ENCODE assay signal across 27 cellular contexts in genomic region chr5:143198332-143198731, GRCh38.
"Had no signal": no experiment of that assay in that cellular context is flagged by ENCODE, and none has a peak within 500 bp of the region (broad histone marks: within the 10 kb centered on the region; RNA-seq: fewer than 3 reads in every experiment).

No MANE protein-coding gene starts in this region.

- H3K9me3 Mint-ChIP-seq: central memory CD8-positive, alpha-beta T cell had no signal

- H3K9me3 ChIP-seq: Peyer's patch had no signal

- H3K27me3 ChIP-seq: Peyer's patch had no signal

- H3K4me3 Mint-ChIP-seq: activated CD4-positive, alpha-beta memory T cell treated with anti-CD3 and anti-CD28 coated beads for 36 hours; activated CD4-positive, alpha-beta T cell treated with anti-CD3 and anti-CD28 coated beads, Interleukin-2, amount 10 ng/mL, durations not matched to agents 7 days and 5 days; activated naive CD8-positive, alpha-beta T cell treated with anti-CD3 and anti-CD28 coated beads, Interleukin-2, amount 50 U/mL, for 24 hours; activated T-cell treated with anti-CD3 and anti-CD28 coated beads, Interleukin-2, amount 50 U/mL, for 4 hours; brain; central memory CD8-positive, alpha-beta T cell had no signal

- H3K27ac Mint-ChIP-seq: activated CD4-positive, alpha-beta T cell treated with anti-CD3 and anti-CD28 coated beads, Interleukin-2, amount 10 ng/mL, durations not matched to agents 7 days and 5 days; activated naive CD8-positive, alpha-beta T cell treated with anti-CD3 and anti-CD28 coated beads, Interleukin-2, amount 50 U/mL, for 24 hours; brain had no signal

- H3K36me3 ChIP-seq: Peyer's patch had no signal

- H3K27me3 Mint-ChIP-seq: activated CD4-positive, alpha-beta memory T cell treated with anti-CD3 and anti-CD28 coated beads for 36 hours; activated CD4-positive, alpha-beta T cell treated with anti-CD3 and anti-CD28 coated beads, Interleukin-2, amount 10 ng/mL, durations not matched to agents 7 days and 5 days; activated naive CD8-positive, alpha-beta T cell treated with anti-CD3 and anti-CD28 coated beads, Interleukin-2, amount 50 U/mL, for 24 hours; brain; central memory CD8-positive, alpha-beta T cell had no signal

- H3K4me3 ChIP-seq: Peyer's patch had no signal

- ATAC-seq: activated naive CD4-positive, alpha-beta T cell treated with anti-CD3 and anti-CD28 coated beads, Interleukin-2, amount 50 U/mL, for 72 hours; activated naive CD8-positive, alpha-beta T cell treated with anti-CD3 and anti-CD28 coated beads, Interleukin-2, amount 50 U/mL, for 24 hours; activated T-cell treated with anti-CD3 and anti-CD28 coated beads, Interleukin-2, amount 50 U/mL, for 4 hours had no signal

- H3K4me1 ChIP-seq: Peyer's patch had no signal

- H3K27ac ChIP-seq: Peyer's patch, VCaP had no signal

- DNase-seq: activated CD4-positive, alpha-beta memory T cell treated with anti-CD3 and anti-CD28 coated beads for 36 hours; activated CD4-positive, alpha-beta T cell treated with anti-CD3 and anti-CD28 coated beads, Interleukin-2, amount 10 ng/mL, durations not matched to agents 7 days and 5 days; activated CD4-positive, CD25-positive, alpha-beta regulatory T cell; activated CD8-positive, alpha-beta memory T cell treated with anti-CD3 and anti-CD28 coated beads for 24 hours; activated effector memory CD4-positive, alpha-beta T cell treated with anti-CD3 and anti-CD28 coated beads, Interleukin-2, amount 50 U/mL, for 16 hours; activated naive CD4-positive, alpha-beta T cell treated with Interleukin-2 at 50 U/mL for 16 hours; activated naive CD8-positive, alpha-beta T cell treated with anti-CD3 and anti-CD28 coated beads, Interleukin-2, amount 50 U/mL, for 24 hours; activated T-cell treated with anti-CD3 and anti-CD28 coated beads, Interleukin-2, amount 50 U/mL, for 4 hours; amniotic stem cell; KG1; MM.1S; NCI-H1105; NCI-H1436; NCI-H1694 treated with DMSO at 0.1 percent for 48 hours; NCI-H2029 treated with DMSO at 0.1 percent for 48 hours; NCI-H345; NCI-H510A; NCI-H526 treated with DMSO at 0.1 percent for 48 hours; NK-92 treated with Interleukin-12 subunit alpha and Interleukin-12 subunit beta, amount 100 ng/mL, for 24 hours; OCI-M1; Peyer's patch; SIG-M5; T-helper 1 cell had no signal
